ENCODE assay signal across 22 cellular contexts in the genomic region with DNA sequence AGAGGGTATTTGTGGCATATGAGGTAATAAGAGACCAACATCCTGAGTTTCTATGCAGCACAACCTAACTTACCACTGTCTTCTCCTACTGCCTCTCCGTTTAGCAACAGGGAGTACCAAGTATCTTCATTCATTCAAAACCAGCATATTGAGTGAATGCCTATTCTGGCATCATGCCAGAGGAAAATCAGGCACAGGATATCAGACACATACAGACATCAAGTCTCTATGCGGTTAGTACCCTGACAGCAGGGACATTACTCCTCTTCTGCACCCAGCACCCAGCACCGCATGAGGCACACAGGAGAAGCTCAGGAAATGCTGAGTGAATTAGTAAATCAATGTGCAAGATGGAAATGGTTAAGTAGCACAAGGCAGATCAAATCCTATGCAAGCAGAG.
DNase-seq lines count a peak whose midpoint lies in the region; ATAC-seq, FAIRE-seq and TF ChIP-seq lines count a peak whose summit lies in the region.
"Had no signal": no experiment of that assay in that cellular context is flagged by ENCODE, and none has a peak within 500 bp of the region (broad histone marks: within the 10 kb centered on the region; RNA-seq: fewer than 3 reads in every experiment).

No MANE protein-coding gene starts in this region.

- H3K79me2 ChIP-seq in HepG2 (ENCODE audit: insufficient read depth, low read length) = no peaks in the 10 kb centered on the region
- no peaks in the 10 kb centered on the region for H3K79me2 ChIP-seq in K562 (ENCODE audit: control insufficient read depth, insufficient read depth, low read length)

- H3K4me3 ChIP-seq in HepG2 (replicated peaks in 1 of 3; ENCODE audit: insufficient read depth in 1 of 3, low read depth in 2 of 3, low read length in 3 of 3) (no peak overlapping the region), right lobe of liver (no peak overlapping the region), K562 (no peak overlapping the region), subcutaneous abdominal adipose tissue (ENCODE audit: low read depth in 1 of 5, low read length in 5 of 5) (no peak overlapping the region)
- H3K4me3 ChIP-seq: colonic mucosa, HAP-1, testis had no signal

- H4K20me1 ChIP-seq in HepG2 (ENCODE audit: insufficient read depth, low read length) = no peaks in the 10 kb centered on the region
- H4K20me1 ChIP-seq in K562 (replicated peaks; ENCODE audit: control insufficient read depth, insufficient read depth, low read length) = no peaks in the 10 kb centered on the region

- H3K27ac ChIP-seq in HepG2 (ENCODE audit: extremely low read length, insufficient read depth, low read length) (no peak overlapping the region), right lobe of liver (no peak overlapping the region), K562 (ENCODE audit: extremely low read depth, low read depth, low read length) (no peak overlapping the region), subcutaneous abdominal adipose tissue (ENCODE audit: low read depth, low read length) (peak overlapping the region; percentile 89)
- H3K27ac ChIP-seq: colonic mucosa, neutrophil, testis had no signal

- in situ Hi-C loops in HepG2 (cut with HindIII; ENCODE audit: extremely low pct_ligation_motif_present, low pct_unique_long_range_greater_than_20kb) = no loop called here
- in situ Hi-C loops in K562 (cut with MboI) = no loop called here
- in situ Hi-C loops in KBM-7 (cut with MboI; ENCODE audit: low pct_unique_long_range_greater_than_20kb, low sequenced_read_pairs) = no loop called here

- intact Hi-C loops in HepG2 (cut with micrococcal nuclease; ENCODE audit: unreplicated experiment) (no loop called here), right lobe of liver (cut with DNase I) (no loop called here), K562 (cut with micrococcal nuclease) (no loop called here), sciatic nerve (cut with DNase I) (no loop called here)

- TF ChIP-seq RAD21 in HepG2 (CRISPR knock-in tag; IDR thresholded peaks at IDR 0.05) (no peak), K562 (CRISPR knock-in tag; conservative IDR thresholded peaks at IDR 0.05 in 1 of 2, IDR thresholded peaks at IDR 0.05 in 1 of 2) (no peak)

- peaks cover 1 to 49% of the 10 kb centered on the region in 2 experiments; a peak in 3 of 5 replicates for H3K27me3 ChIP-seq in HepG2 (ENCODE audit: control insufficient read depth in 1 of 2, insufficient read depth in 2 of 2, low read length in 2 of 2)
- H3K27me3 ChIP-seq in right lobe of liver = no peaks in the 10 kb centered on the region
- H3K27me3 ChIP-seq in K562 (ENCODE audit: control insufficient read depth in 2 of 2, insufficient read depth in 2 of 2, low read length in 2 of 2) = peaks cover 4 to 43% of the 10 kb centered on the region in 2 experiments; a peak in 3 of 5 replicates
- H3K27me3 ChIP-seq in subcutaneous abdominal adipose tissue (ENCODE audit: control insufficient read depth in 5 of 5, insufficient read depth in 4 of 5, low read length in 5 of 5) = no peaks in the 10 kb centered on the region
- H3K27me3 ChIP-seq: colonic mucosa, testis had no signal

- TF ChIP-seq CTCF in HepG2 (CRISPR knock-in tag; IDR thresholded peaks at IDR 0.05) (no peak), right lobe of liver (IDR thresholded peaks at IDR 0.05) (no peak), K562 (IDR thresholded peaks at IDR 0.05 in 2 of 3, conservative IDR thresholded peaks at IDR 0.05 in 1 of 3; ENCODE audit: insufficient read depth in 2 of 3, low read depth in 1 of 3, low read length in 3 of 3) (no peak)

- no peak overlapping the region for H3K9ac ChIP-seq in HepG2 (ENCODE audit: insufficient read depth, low read depth, low read length)
- no peak overlapping the region for H3K9ac ChIP-seq in K562 (ENCODE audit: insufficient read depth in 1 of 2, low read depth in 2 of 2, low read length in 2 of 2)
- peak overlapping the region in 1 of 5 donors; percentile 72 for H3K9ac ChIP-seq in subcutaneous abdominal adipose tissue (ENCODE audit: low read length in 5 of 5)

- TF ChIP-seq POLR2A in HepG2 (IDR thresholded peaks at IDR 0.05; ENCODE audit: insufficient read depth in 1 of 2, low read depth in 2 of 2, low read length in 2 of 2) (no peak), right lobe of liver (IDR thresholded peaks at IDR 0.05) (no peak), K562 (conservative IDR thresholded peaks at IDR 0.05) (no peak)

- no peaks in the 10 kb centered on the region for H3K9me1 ChIP-seq in K562 (ENCODE audit: control insufficient read depth, insufficient read depth, low read length)

- no TSS peak for BruUV-seq in HepG2 (replicated peaks; lab: Mats Ljungman, UMichigan)
- BruUV-seq in K562 (replicated peaks; lab: Mats Ljungman, UMichigan) = no TSS peak

- FAIRE-seq in HepG2 (lab: Jason Lieb, UNC) = no peak
- no peak for FAIRE-seq in K562 (lab: Jason Lieb, UNC)
- FAIRE-seq: islet of Langerhans had no signal

- H3K4me1 ChIP-seq in HepG2 (ENCODE audit: insufficient read depth, low read length) (no peaks in the 10 kb centered on the region), right lobe of liver (peaks cover 0 to 6% (median 0%) of the 10 kb centered on the region in 4 donors), K562 (replicated peaks in 1 of 2; ENCODE audit: control insufficient read depth in 2 of 2, insufficient read depth in 2 of 2, low read length in 2 of 2) (no peaks in the 10 kb centered on the region; a peak in 2 of 5 replicates), subcutaneous abdominal adipose tissue (ENCODE audit: control insufficient read depth in 5 of 5, insufficient read depth in 5 of 5, low read length in 5 of 5) (peaks cover 10 to 72% (median 62%) of the 10 kb centered on the region in 5 donors)
- H3K4me1 ChIP-seq: HAP-1 had no signal

- DNase-seq in HepG2 (ENCODE audit: low spot score) (no peak), right lobe of liver (no peak), SHP77 treated with DMSO at 0.1 percent for 48 hours (lab: John Stamatoyannopoulos, UW) (peak; percentile 21), K562 (ENCODE audit: extremely low read depth in 1 of 4, low spot score in 3 of 4) (no peak), amniotic stem cell (lab: John Stamatoyannopoulos, UW) (no peak), KBM-7 (no peak), sciatic nerve (ENCODE audit: low spot score) (no peak)
- DNase-seq: activated T-cell treated with anti-CD3 and anti-CD28 coated beads, Interleukin-2, amount 50 U/mL, for 1 hour; AML-193; anterior cingulate cortex; DMS53; glutamatergic neuron; mesendoderm; NCI-H1048; NCI-H226; stimulated activated CD4-positive, alpha-beta T cell treated with anti-CD3 and anti-CD28 coated beads, Interleukin-1b, Interleukin-23, amount 100 ng/mL, for 48 hours; testis had no signal

- H3K36me3 ChIP-seq in HepG2 (replicated peaks in 1 of 2; ENCODE audit: control insufficient read depth in 1 of 2, insufficient read depth in 2 of 2, low read length in 2 of 2) = no peaks in the 10 kb centered on the region
- no peaks in the 10 kb centered on the region for H3K36me3 ChIP-seq in right lobe of liver
- no peaks in the 10 kb centered on the region for H3K36me3 ChIP-seq in K562 (ENCODE audit: control insufficient read depth, insufficient read depth, low read length)
- no peaks in the 10 kb centered on the region for H3K36me3 ChIP-seq in subcutaneous abdominal adipose tissue (ENCODE audit: control insufficient read depth in 5 of 5, insufficient read depth in 5 of 5, low read length in 5 of 5)
- H3K36me3 ChIP-seq: colonic mucosa, HAP-1, neutrophil had no signal

- H3K4me2 ChIP-seq in HepG2 (ENCODE audit: low read depth, low read length) (no peak overlapping the region), K562 (ENCODE audit: insufficient read depth, low read length) (no peak overlapping the region)

- H2AFZ ChIP-seq in HepG2 (ENCODE audit: low read length) (no peak overlapping the region), K562 (ENCODE audit: low read depth, low read length) (no peak overlapping the region)

- H3K9me3 ChIP-seq in HepG2 (ENCODE audit: low read length) (no peaks in the 10 kb centered on the region), right lobe of liver (no peaks in the 10 kb centered on the region), K562 (replicated peaks; ENCODE audit: control insufficient read depth, insufficient read depth, low read depth, low read length) (no peaks in the 10 kb centered on the region), subcutaneous abdominal adipose tissue (ENCODE audit: control insufficient read depth in 5 of 5, low read length in 5 of 5) (no peaks in the 10 kb centered on the region)
- H3K9me3 ChIP-seq: colonic mucosa, HAP-1, neutrophil, testis had no signal

- CTCF ChIA-PET in HepG2 (lab: Yijun Ruan, JAX; ENCODE audit: low intra/inter-chr PET ratio, low total read pairs) (no interaction called here), K562 (lab: Yijun Ruan, JAX; ENCODE audit: low intra/inter-chr PET ratio) (interaction anchor here (0.5 kb wide), 1 partner anchor 771 kb away, joined by 5 read pairs; no protein-coding TSS in a partner anchor)

- no peak for ATAC-seq in HepG2
- ATAC-seq in right lobe of liver = no peak
- ATAC-seq in K562 = no peak
- ATAC-seq in sciatic nerve = no peak

- WGBS in HepG2 (ENCODE audit: low lambda C conversion rate) = 29% methylated on average over 3 of the region's 3 CpGs
- 83% methylated on average over 3 of the region's 3 CpGs for WGBS in right lobe of liver (ENCODE audit: insufficient coverage, low coverage, low lambda C conversion rate, missing lambda C conversion rate)
- WGBS in K562 (ENCODE audit: insufficient coverage, low coverage, missing lambda C conversion rate) = 0% methylated on average over 3 of the region's 3 CpGs

- POLR2A ChIA-PET in HepG2 (lab: Yijun Ruan, JAX) = no interaction called here
- POLR2A ChIA-PET in K562 (lab: Yijun Ruan, JAX) = no interaction called here

- TF ChIP-seq EP300 in HepG2 (IDR thresholded peaks at IDR 0.05; ENCODE audit: low read depth in 2 of 2, low read length in 2 of 2) (no peak), HepG2 (CRISPR knock-in tag; IDR thresholded peaks at IDR 0.05; ENCODE audit: borderline replicate concordance) (no peak), K562 (IDR thresholded peaks at IDR 0.05; ENCODE audit: low read length) (no peak)

TF ChIP-seq in HepG2, 621 proteins besides CTCF, POLR2A, EP300 and RAD21:
- TF ChIP-seq LCORL (IDR thresholded peaks at IDR 0.05) = peak; percentile 87
- no peak for TF ChIP-seq LCORL (CRISPR knock-in tag; IDR thresholded peaks at IDR 0.05)
- TF ChIP-seq TBP (CRISPR knock-in tag; IDR thresholded peaks at IDR 0.05) = no peak

TF ChIP-seq in K562, 482 proteins besides CTCF, POLR2A, EP300 and RAD21 (continues in another document):
- TF ChIP-seq NFIX (CRISPR knock-in tag; IDR thresholded peaks at IDR 0.05; ENCODE audit: low read depth) = peak; percentile 82

Comparison
In these comparisons a context has a peak if more than half of its experiments do, and no peak if none do; other contexts are left out.
1. Of the 241 proteins assayed by ChIP-seq in both HepG2 and K562: peak only in HepG2: none; only in K562: NFIC; in both: none; in neither: 240.